Comparison of ENCODE assay signal across 8 cellular contexts in the genomic region with DNA sequence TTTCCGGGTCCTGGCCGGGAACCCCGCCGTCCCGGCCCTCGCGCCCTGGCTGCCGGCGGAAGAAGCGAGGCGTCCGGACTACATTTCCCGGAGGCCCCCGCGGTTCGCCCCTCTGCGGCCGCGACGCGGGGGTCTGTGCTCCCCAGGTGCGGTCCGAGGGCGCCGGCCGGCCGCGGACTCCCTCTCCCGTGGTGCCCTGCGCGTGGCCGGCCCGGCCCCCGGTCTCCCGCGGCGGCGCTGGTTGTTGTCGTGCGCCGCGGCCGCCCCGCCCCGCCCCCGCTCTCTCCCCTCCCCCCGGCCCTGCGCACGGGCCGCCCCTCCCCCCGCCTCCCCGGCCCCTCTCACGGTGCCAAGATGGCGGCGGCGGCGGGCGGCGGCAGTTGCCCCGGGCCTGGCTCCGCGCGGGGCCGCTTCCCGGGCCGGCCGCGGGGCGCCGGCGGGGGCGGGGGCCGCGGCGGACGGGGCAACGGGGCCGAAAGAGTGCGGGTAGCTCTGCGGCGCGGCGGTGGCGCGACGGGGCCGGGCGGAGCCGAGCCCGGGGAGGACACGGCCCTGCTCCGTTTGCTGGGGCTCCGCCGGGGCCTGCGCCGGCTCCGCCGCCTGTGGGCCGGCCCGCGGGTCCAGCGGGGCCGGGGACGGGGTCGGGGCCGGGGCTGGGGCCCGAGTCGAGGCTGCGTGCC. TPM values are rescaled to one million over a fixed set of nuclear protein-coding genes. Genes with fewer than 3 reads are reported as not detected.
DNase-seq lines count a peak whose midpoint lies in the region; ATAC-seq and TF ChIP-seq lines count a peak whose summit lies in the region.

A gene with protein sequence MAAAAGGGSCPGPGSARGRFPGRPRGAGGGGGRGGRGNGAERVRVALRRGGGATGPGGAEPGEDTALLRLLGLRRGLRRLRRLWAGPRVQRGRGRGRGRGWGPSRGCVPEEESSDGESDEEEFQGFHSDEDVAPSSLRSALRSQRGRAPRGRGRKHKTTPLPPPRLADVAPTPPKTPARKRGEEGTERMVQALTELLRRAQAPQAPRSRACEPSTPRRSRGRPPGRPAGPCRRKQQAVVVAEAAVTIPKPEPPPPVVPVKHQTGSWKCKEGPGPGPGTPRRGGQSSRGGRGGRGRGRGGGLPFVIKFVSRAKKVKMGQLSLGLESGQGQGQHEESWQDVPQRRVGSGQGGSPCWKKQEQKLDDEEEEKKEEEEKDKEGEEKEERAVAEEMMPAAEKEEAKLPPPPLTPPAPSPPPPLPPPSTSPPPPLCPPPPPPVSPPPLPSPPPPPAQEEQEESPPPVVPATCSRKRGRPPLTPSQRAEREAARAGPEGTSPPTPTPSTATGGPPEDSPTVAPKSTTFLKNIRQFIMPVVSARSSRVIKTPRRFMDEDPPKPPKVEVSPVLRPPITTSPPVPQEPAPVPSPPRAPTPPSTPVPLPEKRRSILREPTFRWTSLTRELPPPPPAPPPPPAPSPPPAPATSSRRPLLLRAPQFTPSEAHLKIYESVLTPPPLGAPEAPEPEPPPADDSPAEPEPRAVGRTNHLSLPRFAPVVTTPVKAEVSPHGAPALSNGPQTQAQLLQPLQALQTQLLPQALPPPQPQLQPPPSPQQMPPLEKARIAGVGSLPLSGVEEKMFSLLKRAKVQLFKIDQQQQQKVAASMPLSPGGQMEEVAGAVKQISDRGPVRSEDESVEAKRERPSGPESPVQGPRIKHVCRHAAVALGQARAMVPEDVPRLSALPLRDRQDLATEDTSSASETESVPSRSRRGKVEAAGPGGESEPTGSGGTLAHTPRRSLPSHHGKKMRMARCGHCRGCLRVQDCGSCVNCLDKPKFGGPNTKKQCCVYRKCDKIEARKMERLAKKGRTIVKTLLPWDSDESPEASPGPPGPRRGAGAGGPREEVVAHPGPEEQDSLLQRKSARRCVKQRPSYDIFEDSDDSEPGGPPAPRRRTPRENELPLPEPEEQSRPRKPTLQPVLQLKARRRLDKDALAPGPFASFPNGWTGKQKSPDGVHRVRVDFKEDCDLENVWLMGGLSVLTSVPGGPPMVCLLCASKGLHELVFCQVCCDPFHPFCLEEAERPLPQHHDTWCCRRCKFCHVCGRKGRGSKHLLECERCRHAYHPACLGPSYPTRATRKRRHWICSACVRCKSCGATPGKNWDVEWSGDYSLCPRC (N-terminal part only) (plus strand): TSS at position 339 of the 680 bp plus-strand sequence. CDS start 16 bp downstream, at position 355.

- no peaks in the 10 kb centered on the region for H3K27me3 Mint-ChIP-seq in central memory CD8-positive, alpha-beta T cell

- H3K9ac ChIP-seq in NT2/D1 (ENCODE audit: insufficient read length, low read depth), result peak within 1 kb of the TSS; percentile 90

- peaks cover 31% of the 10 kb centered on the region for H3K36me3 ChIP-seq in NT2/D1 (ENCODE audit: insufficient read depth, insufficient read length, low read length)

- ATAC-seq in HG02763 (IDR thresholded peaks at IDR 0.05; ENCODE audit: unreplicated experiment), result peak; percentile 52
- ATAC-seq in central memory CD8-positive, alpha-beta T cell (replicated peaks; ENCODE audit: extremely low read depth, poor library complexity, severe bottlenecking), result peak; percentile 18
- ATAC-seq in left colon, result peak; percentile 68
- no peak for ATAC-seq in GM18870 (IDR thresholded peaks at IDR 0.05; ENCODE audit: unreplicated experiment)
- ATAC-seq in GM21737 (IDR thresholded peaks at IDR 0.05; ENCODE audit: unreplicated experiment), result no peak

- intact Hi-C loops in left colon (cut with DNase I, micrococcal nuclease), result loop anchor here in 1 of 2 donors (10.0 kb wide), 1 partner anchor 173 kb away; the partner anchor contains the start of gene TMEM147

- H3K9me3 ChIP-seq in NT2/D1 (ENCODE audit: insufficient read depth, low read length), result no peaks in the 10 kb centered on the region

- no peaks in the 10 kb centered on the region for H3K9me3 Mint-ChIP-seq in central memory CD8-positive, alpha-beta T cell

- no peaks in the 10 kb centered on the region for H3K27me3 ChIP-seq in NT2/D1 (ENCODE audit: insufficient read depth, insufficient read length)

- peak within 1 kb of the TSS; percentile 89 for H3K4me3 ChIP-seq in GM12864 (ENCODE audit: low read depth, low read length)
- peak within 1 kb of the TSS; percentile 90 for H3K4me3 ChIP-seq in NT2/D1 (ENCODE audit: insufficient read length, low read depth)

- TF ChIP-seq CTCF in GM12864 (IDR thresholded peaks at IDR 0.05; ENCODE audit: low read depth, low read length, missing control alignments) (no peak), subcutaneous adipose tissue (IDR thresholded peaks at IDR 0.05; ENCODE audit: low read depth) (no peak)

- no peak for DNase-seq in GM12864 (ENCODE audit: low read depth)
- DNase-seq in NT2/D1 (ENCODE audit: low read depth, low spot score), result no peak
- DNase-seq in central memory CD8-positive, alpha-beta T cell (ENCODE audit: low spot score in 2 of 2), result no peak
- DNase-seq in left colon, result peak in 1 of 2 donors; percentile 95

- H3K4me1 Mint-ChIP-seq in central memory CD8-positive, alpha-beta T cell, result peaks cover 60% of the 10 kb centered on the region

- peak within 1 kb of the TSS; percentile 97 for H3K4me3 Mint-ChIP-seq in central memory CD8-positive, alpha-beta T cell

- H3K27ac Mint-ChIP-seq in central memory CD8-positive, alpha-beta T cell (ENCODE audit: low read depth), result peak within 1 kb of the TSS; percentile 98

- peaks cover 12% of the 10 kb centered on the region for H3K4me1 ChIP-seq in NT2/D1 (ENCODE audit: insufficient read depth, insufficient read length)

- H3K36me3 Mint-ChIP-seq in central memory CD8-positive, alpha-beta T cell (ENCODE audit: insufficient read depth), result peaks cover 31% of the 10 kb centered on the region

RNA-seq across cellular contexts. Expression of the gene that starts here (rescaled TPM):
- 10 to 100 TPM; 34.8 to 40.1 TPM for total RNA-seq in left colon
- 10 to 100 TPM in 3 of 4 donors, 1 to 10 TPM in 1; 7.3 to 26.6 (median 15.1) TPM for total RNA-seq in subcutaneous adipose tissue

Comparison
In these comparisons a context has a peak if more than half of its experiments do, and no peak if none do; other contexts are left out.
1. ATAC-seq: peak in HG02763 (single experiment), central memory CD8-positive, alpha-beta T cell (single experiment) and left colon (single experiment); none in GM18870 (single experiment) and GM21737 (single experiment).